In the genomic region with DNA sequence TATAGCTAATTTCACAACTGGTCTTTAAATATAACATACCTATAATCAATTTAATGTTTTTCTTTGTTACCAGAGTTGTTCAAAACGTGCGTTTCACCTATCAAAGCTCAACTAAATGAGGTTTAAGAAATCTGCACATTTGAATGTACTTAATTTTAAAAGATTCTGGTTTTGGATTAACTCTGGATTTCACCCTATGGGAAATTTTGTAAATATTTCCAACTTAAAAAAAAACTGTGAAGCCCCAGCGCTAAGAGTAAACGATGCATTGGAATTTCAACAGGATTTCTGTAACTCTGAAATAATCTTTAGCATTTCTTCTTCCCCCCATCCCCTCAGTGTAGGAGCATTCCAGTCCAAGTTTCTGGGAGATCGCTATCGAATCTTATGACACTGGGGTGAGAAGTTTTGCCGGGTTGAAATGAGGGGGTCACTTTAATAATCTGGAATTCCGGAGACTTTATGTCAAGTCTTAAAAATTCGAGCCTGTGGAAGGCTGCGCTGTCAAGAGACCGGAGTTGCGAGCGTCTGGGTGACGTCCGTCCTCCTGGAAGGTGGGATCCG, we compare ENCODE assay signal across 8 cellular contexts. TPM values are rescaled to one million over a fixed set of nuclear protein-coding genes. Genes with fewer than 3 reads are reported as not detected.
DNase-seq lines count a peak whose midpoint lies in the region; ATAC-seq and TF ChIP-seq lines count a peak whose summit lies in the region.

No MANE protein-coding gene starts in this region.

- peak overlapping the region; percentile 93 to 99 (median 97) for H3K27ac Mint-ChIP-seq in nephron

- H3K36me3 ChIP-seq in BLaER1 (no peaks in the 10 kb centered on the region), MM.1S (replicated peaks; ENCODE audit: insufficient read depth, low read length) (no peaks in the 10 kb centered on the region), ectodermal cell (ENCODE audit: control insufficient read depth, insufficient read depth, low read length) (no peaks in the 10 kb centered on the region)

- H3K9me3 Mint-ChIP-seq in nephron = no peaks in the 10 kb centered on the region

- H4K20me1 ChIP-seq in BLaER1 = peaks cover 33% of the 10 kb centered on the region
- H4K20me1 ChIP-seq in MM.1S (ENCODE audit: insufficient read depth, low read length) = no peaks in the 10 kb centered on the region

- H2AFZ ChIP-seq in MM.1S (ENCODE audit: low read length) = peak overlapping the region; percentile 74

- peaks cover 21% of the 10 kb centered on the region for H3K4me1 ChIP-seq in BLaER1
- H3K4me1 ChIP-seq in MM.1S (ENCODE audit: low read length) = no peaks in the 10 kb centered on the region; the same call in 1 of the 2 replicates
- no peaks in the 10 kb centered on the region for H3K4me1 ChIP-seq in ectodermal cell (ENCODE audit: control insufficient read depth, insufficient read depth, low read length)

- H3F3A ChIP-seq in MM.1S (ENCODE audit: insufficient read depth, low read length) = peaks cover 4% of the 10 kb centered on the region; the same call in 1 of the 2 replicates

- peaks cover 11% of the 10 kb centered on the region for H3K4me1 Mint-ChIP-seq in nephron

- H3K36me3 Mint-ChIP-seq in nephron (ENCODE audit: low read depth) = no peaks in the 10 kb centered on the region

- H3K9ac ChIP-seq in BLaER1 = peak overlapping the region; percentile 92
- H3K9ac ChIP-seq in MM.1S (ENCODE audit: low read length) = peak overlapping the region; percentile 77

- peak overlapping the region; percentile 99 for H3K4me3 ChIP-seq in BLaER1
- H3K4me3 ChIP-seq in MM.1S (ENCODE audit: low read length) = peak overlapping the region; percentile 72
- H3K4me3 ChIP-seq in ectodermal cell (ENCODE audit: insufficient read depth, low read depth, low read length) = peak overlapping the region; percentile 86

- no peaks in the 10 kb centered on the region for H3K9me2 ChIP-seq in MM.1S (replicated peaks; ENCODE audit: insufficient read depth, low read length)

- no peaks in the 10 kb centered on the region for H3K27me3 ChIP-seq in BLaER1
- no peaks in the 10 kb centered on the region for H3K27me3 ChIP-seq in MM.1S (replicated peaks; ENCODE audit: insufficient read depth, low read length)
- H3K27me3 ChIP-seq in ectodermal cell (ENCODE audit: control insufficient read depth, insufficient read depth, low read length, poor library complexity, severe bottlenecking) = no peaks in the 10 kb centered on the region

- intact Hi-C loops in left colon (cut with DNase I, micrococcal nuclease) = loop anchor here in 1 of 2 donors (10.0 kb wide), 1 partner anchor 56 kb away; no protein-coding TSS in a partner anchor

- WGBS in ectodermal cell, 2 experiments = 1 to 6% methylated on average over 12 to 16 of the region's 16 CpGs

- TF ChIP-seq CTCF in MM.1S (IDR thresholded peaks at IDR 0.05; ENCODE audit: low read length) = no peak
- no peak for TF ChIP-seq CTCF in nephron (IDR thresholded peaks at IDR 0.05; ENCODE audit: unreplicated experiment in 3 of 3)

- no peaks in the 10 kb centered on the region for H3K27me3 Mint-ChIP-seq in nephron (ENCODE audit: low read depth)

- H3K4me3 Mint-ChIP-seq in nephron = peak overlapping the region; percentile 95 to 99 (median 95)

- H3K4me2 ChIP-seq in BLaER1 (peak overlapping the region; percentile 81), MM.1S (ENCODE audit: low read depth, low read length) (peak overlapping the region; percentile 73)

- peaks cover 41% of the 10 kb centered on the region for H3K79me2 ChIP-seq in MM.1S (ENCODE audit: low read length)

- H3K27ac ChIP-seq in BLaER1 (peak overlapping the region; percentile 93), MM.1S (ENCODE audit: low read length) (peak overlapping the region; percentile 67; the same call in 1 of the 2 replicates), ectodermal cell (ENCODE audit: insufficient read depth, low read depth, low read length, poor library complexity, severe bottlenecking) (peak overlapping the region; percentile 33)

- no peak for ATAC-seq in left colon

- DNase-seq in MM.1S (no peak), A172 (ENCODE audit: low spot score) (no peak), NOMO-1 treated with DMSO at 0.1 percent for 48 hours (lab: John Stamatoyannopoulos, UW; ENCODE audit: unreplicated experiment) (no peak), left colon (no peak), globus pallidus (ENCODE audit: low spot score) (no peak)

- no peaks in the 10 kb centered on the region for H3K9me3 ChIP-seq in BLaER1
- H3K9me3 ChIP-seq in MM.1S (replicated peaks; ENCODE audit: insufficient read depth, low read length) = no peaks in the 10 kb centered on the region
- no peaks in the 10 kb centered on the region for H3K9me3 ChIP-seq in ectodermal cell (ENCODE audit: control insufficient read depth, low read length)

RNA-seq across cellular contexts. Expression of gene MAP3K4, which starts 0.6 kb away (rescaled TPM):
- 54.9 TPM for polyA plus RNA-seq in ectodermal cell (2013, experiment 1 of 4)
- 37.5 TPM for polyA plus RNA-seq in ectodermal cell (2013, experiment 2 of 4)
- 34.3 TPM for polyA plus RNA-seq in ectodermal cell (2013, experiment 3 of 4)
- polyA plus RNA-seq in ectodermal cell (2013, experiment 4 of 4) = 33.8 TPM
- total RNA-seq in A172 (2014; rRNA removed; shearing (Covaris generic)) = 17.8 and 19.5 TPM in 2 replicates
- total RNA-seq in left colon = 10 to 100 TPM; 40.7 to 43.2 TPM

Comparison
In these comparisons a context has a peak if more than half of its experiments do, and no peak if none do; other contexts are left out.
1. H3K27ac ChIP-seq: peak in every context shown above with its lines; median percentile 93 in BLaER1; 67 in MM.1S; 33 in ectodermal cell.